Comparison of ENCODE assay signal across 1 cellular context in the genomic region with DNA sequence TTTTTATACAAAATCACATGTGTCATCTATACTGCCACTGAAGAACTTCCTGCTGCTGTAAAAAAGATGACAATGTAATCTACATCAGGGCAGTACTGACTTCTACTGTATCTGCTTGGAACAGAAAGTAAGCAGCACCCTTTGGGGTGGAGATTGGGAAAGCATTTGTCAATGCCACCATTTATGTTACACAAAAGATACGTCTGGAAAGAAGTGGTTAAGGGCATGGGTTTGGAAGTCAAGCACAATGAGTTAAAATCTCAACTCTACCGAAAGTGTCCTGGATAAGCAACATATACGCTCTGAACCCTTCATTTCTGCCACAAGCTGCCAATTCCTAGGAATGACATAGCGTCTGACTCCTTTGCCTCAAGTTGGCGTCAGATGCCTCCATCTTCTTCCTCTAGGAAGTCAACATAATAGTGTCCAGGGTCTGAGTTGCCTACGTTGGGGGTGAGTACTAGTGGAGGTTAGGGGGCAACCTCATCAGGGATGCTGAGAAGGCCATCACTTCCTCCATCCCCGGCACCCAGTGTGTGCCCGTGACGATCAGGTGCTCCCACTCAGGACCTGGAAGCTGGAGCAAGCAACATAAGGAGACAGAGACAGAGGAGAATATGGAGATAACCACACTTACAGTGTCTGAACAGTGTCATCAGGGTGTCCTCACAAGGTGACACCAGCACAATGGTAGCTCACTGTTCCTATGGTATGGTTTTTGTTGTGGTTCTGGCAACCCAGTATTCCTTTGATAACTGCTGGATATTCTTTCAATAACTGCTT.
A peak's percentile ranks its signal among the peaks of the same experiment; 100 is the strongest.
TF ChIP-seq lines count a peak whose summit lies in the region.

No MANE protein-coding gene starts in this region.

TF ChIP-seq in K562, 482 proteins besides CTCF, POLR2A, EP300 and RAD21 (continued from another document and continues in another):
- TF ChIP-seq, protein P1, sequence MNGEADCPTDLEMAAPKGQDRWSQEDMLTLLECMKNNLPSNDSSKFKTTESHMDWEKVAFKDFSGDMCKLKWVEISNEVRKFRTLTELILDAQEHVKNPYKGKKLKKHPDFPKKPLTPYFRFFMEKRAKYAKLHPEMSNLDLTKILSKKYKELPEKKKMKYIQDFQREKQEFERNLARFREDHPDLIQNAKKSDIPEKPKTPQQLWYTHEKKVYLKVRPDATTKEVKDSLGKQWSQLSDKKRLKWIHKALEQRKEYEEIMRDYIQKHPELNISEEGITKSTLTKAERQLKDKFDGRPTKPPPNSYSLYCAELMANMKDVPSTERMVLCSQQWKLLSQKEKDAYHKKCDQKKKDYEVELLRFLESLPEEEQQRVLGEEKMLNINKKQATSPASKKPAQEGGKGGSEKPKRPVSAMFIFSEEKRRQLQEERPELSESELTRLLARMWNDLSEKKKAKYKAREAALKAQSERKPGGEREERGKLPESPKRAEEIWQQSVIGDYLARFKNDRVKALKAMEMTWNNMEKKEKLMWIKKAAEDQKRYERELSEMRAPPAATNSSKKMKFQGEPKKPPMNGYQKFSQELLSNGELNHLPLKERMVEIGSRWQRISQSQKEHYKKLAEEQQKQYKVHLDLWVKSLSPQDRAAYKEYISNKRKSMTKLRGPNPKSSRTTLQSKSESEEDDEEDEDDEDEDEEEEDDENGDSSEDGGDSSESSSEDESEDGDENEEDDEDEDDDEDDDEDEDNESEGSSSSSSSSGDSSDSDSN (IDR thresholded peaks at IDR 0.05; ENCODE audit: borderline replicate concordance in 1 of 2, low read depth in 2 of 2, low read length in 2 of 2): no peak
- TF ChIP-seq, protein P2, sequence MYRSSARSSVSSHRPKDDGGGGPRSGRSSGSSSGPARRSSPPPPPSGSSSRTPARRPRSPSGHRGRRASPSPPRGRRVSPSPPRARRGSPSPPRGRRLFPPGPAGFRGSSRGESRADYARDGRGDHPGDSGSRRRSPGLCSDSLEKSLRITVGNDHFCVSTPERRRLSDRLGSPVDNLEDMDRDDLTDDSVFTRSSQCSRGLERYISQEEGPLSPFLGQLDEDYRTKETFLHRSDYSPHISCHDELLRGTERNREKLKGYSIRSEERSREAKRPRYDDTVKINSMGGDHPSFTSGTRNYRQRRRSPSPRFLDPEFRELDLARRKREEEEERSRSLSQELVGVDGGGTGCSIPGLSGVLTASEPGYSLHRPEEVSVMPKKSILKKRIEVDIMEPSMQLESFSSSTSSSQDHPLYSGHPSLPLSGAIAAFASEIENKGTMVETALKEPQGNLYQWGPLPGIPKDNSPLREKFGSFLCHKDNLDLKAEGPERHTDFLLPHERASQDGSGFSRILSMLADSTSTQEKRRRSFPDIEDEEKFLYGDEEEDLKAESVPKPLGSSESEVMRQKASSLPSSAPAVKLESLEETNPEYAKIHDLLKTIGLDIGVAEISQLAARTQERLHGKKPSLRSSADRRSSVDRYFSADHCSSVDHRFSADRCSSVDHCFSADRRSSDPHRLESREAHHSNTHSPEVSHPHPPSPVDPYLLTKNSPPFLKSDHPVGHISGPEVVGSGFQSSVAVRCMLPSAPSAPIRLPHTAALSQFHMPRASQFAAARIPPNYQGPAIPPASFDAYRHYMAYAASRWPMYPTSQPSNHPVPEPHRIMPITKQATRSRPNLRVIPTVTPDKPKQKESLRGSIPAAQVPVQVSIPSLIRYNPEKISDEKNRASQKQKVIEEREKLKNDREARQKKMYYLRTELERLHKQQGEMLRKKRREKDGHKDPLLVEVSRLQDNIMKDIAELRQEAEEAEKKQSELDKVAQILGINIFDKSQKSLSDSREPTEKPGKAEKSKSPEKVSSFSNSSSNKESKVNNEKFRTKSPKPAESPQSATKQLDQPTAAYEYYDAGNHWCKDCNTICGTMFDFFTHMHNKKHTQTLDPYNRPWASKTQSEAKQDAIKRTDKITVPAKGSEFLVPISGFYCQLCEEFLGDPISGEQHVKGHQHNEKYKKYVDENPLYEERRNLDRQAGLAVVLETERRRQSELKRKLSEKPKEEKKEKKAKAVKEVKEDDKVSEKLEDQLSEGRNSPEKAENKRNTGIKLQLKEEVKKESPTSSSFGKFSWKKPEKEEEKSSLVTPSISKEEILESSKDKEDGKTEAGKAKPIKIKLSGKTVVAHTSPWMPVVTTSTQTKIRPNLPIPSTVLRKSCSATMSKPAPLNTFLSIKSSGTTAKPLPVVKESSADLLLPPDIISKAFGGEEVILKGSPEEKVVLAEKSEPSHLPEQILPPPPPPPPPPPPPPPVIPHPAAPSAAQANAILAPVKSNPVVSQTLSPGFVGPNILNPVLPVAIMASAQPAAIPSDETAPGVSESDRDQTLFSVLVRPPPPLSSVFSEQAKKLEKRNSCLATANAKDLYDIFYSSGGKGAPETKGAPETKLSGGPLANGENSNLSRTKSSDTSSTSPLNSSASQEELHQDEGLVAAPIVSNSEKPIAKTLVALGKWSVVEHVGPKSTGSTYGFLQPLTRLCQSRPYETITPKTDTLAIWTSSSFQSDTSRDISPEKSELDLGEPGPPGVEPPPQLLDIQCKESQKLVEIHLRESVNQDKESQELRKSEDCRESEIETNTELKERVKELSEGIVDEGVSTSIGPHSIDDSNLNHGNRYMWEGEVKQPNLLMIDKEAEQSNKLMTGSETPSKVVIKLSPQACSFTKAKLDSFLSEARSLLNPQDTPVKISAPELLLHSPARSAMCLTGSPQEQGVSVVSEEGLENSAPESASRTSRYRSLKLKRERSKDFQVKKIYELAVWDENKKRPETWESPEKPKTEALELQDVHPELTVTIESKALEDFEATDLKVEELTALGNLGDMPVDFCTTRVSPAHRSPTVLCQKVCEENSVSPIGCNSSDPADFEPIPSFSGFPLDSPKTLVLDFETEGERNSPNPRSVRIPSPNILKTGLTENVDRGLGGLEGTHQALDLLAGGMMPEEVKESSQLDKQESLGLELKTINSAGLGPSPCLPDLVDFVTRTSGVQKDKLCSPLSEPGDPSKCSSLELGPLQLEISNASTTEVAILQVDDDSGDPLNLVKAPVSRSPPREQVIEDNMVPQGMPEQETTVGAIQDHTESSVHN (IDR thresholded peaks at IDR 0.05; ENCODE audit: borderline replicate concordance in 1 of 2, low read depth in 1 of 2): no peak
- TF ChIP-seq ZFPM2 (CRISPR knock-in tag; IDR thresholded peaks at IDR 0.05) (no peak), FOXK2 (conservative IDR thresholded peaks at IDR 0.05 in 1 of 2, IDR thresholded peaks at IDR 0.05 in 1 of 2; ENCODE audit: low read depth in 2 of 2) (no peak), KDM4B (IDR thresholded peaks at IDR 0.05; ENCODE audit: borderline replicate concordance in 2 of 2, low read depth in 1 of 2) (no peak), RNF2 (IDR thresholded peaks at IDR 0.05) (no peak; the same call in 1 of the 2 replicates), NUFIP1 (IDR thresholded peaks at IDR 0.05; ENCODE audit: partially characterized antibody) (peak; percentile 63), MTA2 (IDR thresholded peaks at IDR 0.05; ENCODE audit: low read depth) (peak; percentile 91), ETV6 (IDR thresholded peaks at IDR 0.05; ENCODE audit: borderline replicate concordance in 1 of 2, low read depth in 2 of 2, low read length in 1 of 2) (0 out of 4 replicates have a peak, but pooled peaks of 1 of the 2 experiments have one; percentile 26), ETV6 (CRISPR knock-in tag; IDR thresholded peaks at IDR 0.05; ENCODE audit: borderline replicate concordance) (no peak), FOXP4 (CRISPR knock-in tag; IDR thresholded peaks at IDR 0.05; ENCODE audit: borderline replicate concordance) (no peak), DNMT1 (IDR thresholded peaks at IDR 0.05) (0 out of 2 replicates have a peak, but pooled peaks have one; percentile 22), POLR3G (IDR thresholded peaks at IDR 0.05; ENCODE audit: extremely low read depth, insufficient read length, insufficient replicate concordance) (no peak), MXI1 (IDR thresholded peaks at IDR 0.05; ENCODE audit: low read depth, low read length) (peak; percentile 33; the same call in 1 of the 2 replicates), ZNF280B (CRISPR knock-in tag; IDR thresholded peaks at IDR 0.05) (no peak), ETS1 (conservative IDR thresholded peaks at IDR 0.05; ENCODE audit: control insufficient read depth, low read depth, low read length) (no peak)
- TF ChIP-seq, protein P3, sequence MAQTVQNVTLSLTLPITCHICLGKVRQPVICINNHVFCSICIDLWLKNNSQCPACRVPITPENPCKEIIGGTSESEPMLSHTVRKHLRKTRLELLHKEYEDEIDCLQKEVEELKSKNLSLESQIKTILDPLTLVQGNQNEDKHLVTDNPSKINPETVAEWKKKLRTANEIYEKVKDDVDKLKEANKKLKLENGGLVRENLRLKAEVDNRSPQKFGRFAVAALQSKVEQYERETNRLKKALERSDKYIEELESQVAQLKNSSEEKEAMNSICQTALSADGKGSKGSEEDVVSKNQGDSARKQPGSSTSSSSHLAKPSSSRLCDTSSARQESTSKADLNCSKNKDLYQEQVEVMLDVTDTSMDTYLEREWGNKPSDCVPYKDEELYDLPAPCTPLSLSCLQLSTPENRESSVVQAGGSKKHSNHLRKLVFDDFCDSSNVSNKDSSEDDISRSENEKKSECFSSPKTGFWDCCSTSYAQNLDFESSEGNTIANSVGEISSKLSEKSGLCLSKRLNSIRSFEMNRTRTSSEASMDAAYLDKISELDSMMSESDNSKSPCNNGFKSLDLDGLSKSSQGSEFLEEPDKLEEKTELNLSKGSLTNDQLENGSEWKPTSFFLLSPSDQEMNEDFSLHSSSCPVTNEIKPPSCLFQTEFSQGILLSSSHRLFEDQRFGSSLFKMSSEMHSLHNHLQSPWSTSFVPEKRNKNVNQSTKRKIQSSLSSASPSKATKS (CRISPR knock-in tag; IDR thresholded peaks at IDR 0.05): no peak
- TF ChIP-seq, protein P4, sequence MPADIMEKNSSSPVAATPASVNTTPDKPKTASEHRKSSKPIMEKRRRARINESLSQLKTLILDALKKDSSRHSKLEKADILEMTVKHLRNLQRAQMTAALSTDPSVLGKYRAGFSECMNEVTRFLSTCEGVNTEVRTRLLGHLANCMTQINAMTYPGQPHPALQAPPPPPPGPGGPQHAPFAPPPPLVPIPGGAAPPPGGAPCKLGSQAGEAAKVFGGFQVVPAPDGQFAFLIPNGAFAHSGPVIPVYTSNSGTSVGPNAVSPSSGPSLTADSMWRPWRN (IDR thresholded peaks at IDR 0.05; ENCODE audit: low read depth): 0 out of 2 replicates have a peak, but pooled peaks have one; percentile 31
- TF ChIP-seq, protein P5, sequence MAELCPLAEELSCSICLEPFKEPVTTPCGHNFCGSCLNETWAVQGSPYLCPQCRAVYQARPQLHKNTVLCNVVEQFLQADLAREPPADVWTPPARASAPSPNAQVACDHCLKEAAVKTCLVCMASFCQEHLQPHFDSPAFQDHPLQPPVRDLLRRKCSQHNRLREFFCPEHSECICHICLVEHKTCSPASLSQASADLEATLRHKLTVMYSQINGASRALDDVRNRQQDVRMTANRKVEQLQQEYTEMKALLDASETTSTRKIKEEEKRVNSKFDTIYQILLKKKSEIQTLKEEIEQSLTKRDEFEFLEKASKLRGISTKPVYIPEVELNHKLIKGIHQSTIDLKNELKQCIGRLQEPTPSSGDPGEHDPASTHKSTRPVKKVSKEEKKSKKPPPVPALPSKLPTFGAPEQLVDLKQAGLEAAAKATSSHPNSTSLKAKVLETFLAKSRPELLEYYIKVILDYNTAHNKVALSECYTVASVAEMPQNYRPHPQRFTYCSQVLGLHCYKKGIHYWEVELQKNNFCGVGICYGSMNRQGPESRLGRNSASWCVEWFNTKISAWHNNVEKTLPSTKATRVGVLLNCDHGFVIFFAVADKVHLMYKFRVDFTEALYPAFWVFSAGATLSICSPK (IDR thresholded peaks at IDR 0.05; ENCODE audit: borderline replicate concordance): no peak
- TF ChIP-seq, protein P6, sequence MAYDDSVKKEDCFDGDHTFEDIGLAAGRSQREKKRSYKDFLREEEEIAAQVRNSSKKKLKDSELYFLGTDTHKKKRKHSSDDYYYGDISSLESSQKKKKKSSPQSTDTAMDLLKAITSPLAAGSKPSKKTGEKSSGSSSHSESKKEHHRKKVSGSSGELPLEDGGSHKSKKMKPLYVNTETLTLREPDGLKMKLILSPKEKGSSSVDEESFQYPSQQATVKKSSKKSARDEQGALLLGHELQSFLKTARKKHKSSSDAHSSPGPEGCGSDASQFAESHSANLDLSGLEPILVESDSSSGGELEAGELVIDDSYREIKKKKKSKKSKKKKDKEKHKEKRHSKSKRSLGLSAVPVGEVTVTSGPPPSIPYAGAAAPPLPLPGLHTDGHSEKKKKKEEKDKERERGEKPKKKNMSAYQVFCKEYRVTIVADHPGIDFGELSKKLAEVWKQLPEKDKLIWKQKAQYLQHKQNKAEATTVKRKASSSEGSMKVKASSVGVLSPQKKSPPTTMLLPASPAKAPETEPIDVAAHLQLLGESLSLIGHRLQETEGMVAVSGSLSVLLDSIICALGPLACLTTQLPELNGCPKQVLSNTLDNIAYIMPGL (CRISPR knock-in tag; IDR thresholded peaks at IDR 0.05): no peak
- TF ChIP-seq, protein P7, sequence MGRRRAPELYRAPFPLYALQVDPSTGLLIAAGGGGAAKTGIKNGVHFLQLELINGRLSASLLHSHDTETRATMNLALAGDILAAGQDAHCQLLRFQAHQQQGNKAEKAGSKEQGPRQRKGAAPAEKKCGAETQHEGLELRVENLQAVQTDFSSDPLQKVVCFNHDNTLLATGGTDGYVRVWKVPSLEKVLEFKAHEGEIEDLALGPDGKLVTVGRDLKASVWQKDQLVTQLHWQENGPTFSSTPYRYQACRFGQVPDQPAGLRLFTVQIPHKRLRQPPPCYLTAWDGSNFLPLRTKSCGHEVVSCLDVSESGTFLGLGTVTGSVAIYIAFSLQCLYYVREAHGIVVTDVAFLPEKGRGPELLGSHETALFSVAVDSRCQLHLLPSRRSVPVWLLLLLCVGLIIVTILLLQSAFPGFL (CRISPR knock-in tag; IDR thresholded peaks at IDR 0.05): no peak
